23 cellular contexts compared by ENCODE assay signal in genomic region chr4:124427095-124427767, GRCh38.
DNase-seq lines count a peak whose midpoint lies in the region; ATAC-seq, FAIRE-seq and TF ChIP-seq lines count a peak whose summit lies in the region.
"Had no signal": no experiment of that assay in that cellular context is flagged by ENCODE, and none has a peak within 500 bp of the region (broad histone marks: within the 10 kb centered on the region; RNA-seq: fewer than 3 reads in every experiment).

No MANE protein-coding gene starts in this region.

- no peaks in the 10 kb centered on the region for H4K20me1 ChIP-seq in endothelial cell of umbilical vein (replicated peaks; ENCODE audit: control insufficient read depth, extremely low read depth, insufficient read depth, low read length)

- H3K9ac ChIP-seq in endothelial cell of umbilical vein (replicated peaks; ENCODE audit: extremely low read depth, insufficient read depth, low read length) (peak overlapping the region; percentile 62), liver (ENCODE audit: low read depth in 1 of 2, low read length in 2 of 2) (no peak overlapping the region)
- H3K9ac ChIP-seq: parathyroid adenoma had no signal

- 81% methylated on average over 1 of the region's 1 CpG for WGBS in liver

- peak; percentile 42 for DNase-seq in MCF 10A (ENCODE audit: unreplicated experiment)
- DNase-seq in breast epithelium (ENCODE audit: low spot score in 2 of 2) = no peak
- DNase-seq in endothelial cell of umbilical vein (ENCODE audit: low read depth, low spot score) = peak; percentile 72
- DNase-seq in ureter (ENCODE audit: low spot score) = peak; percentile 46
- no peak for DNase-seq in NCI-H2081 treated with DMSO at 0.1 percent for 48 hours (lab: John Stamatoyannopoulos, UW)
- no peak for DNase-seq in iPS-NIHi7 (ENCODE audit: extremely low spot score)
- DNase-seq: activated CD4-positive, alpha-beta T cell treated with anti-CD3 and anti-CD28 coated beads, Interleukin-2, amount 50 U/mL, for 48 hours; activated T-cell treated with anti-CD3 and anti-CD28 coated beads, Interleukin-2, amount 50 U/mL, for 24 hours; DND-41; effector CD8-positive, alpha-beta T cell; naive thymus-derived CD8-positive, alpha-beta T cell; NCI-H1092 treated with DMSO at 0.1 percent for 48 hours; NCI-H2171; NCI-H82 had no signal

- POLR2A ChIA-PET in MCF 10A (lab: Yijun Ruan, JAX) (no interaction called here), endothelial cell of umbilical vein (lab: Charles Lee) (no interaction called here)

- no peaks in the 10 kb centered on the region for H3K9me1 ChIP-seq in endothelial cell of umbilical vein (replicated peaks; ENCODE audit: control insufficient read depth, extremely low read depth, insufficient read depth, low read length)

- intact Hi-C loops in MCF 10A (cut with micrococcal nuclease) = no loop called here
- intact Hi-C loops in breast epithelium (cut with DNase I; ENCODE audit: low total_unique reads) = no loop called here
- intact Hi-C loops in endothelial cell of umbilical vein (cut with micrococcal nuclease) = no loop called here

- H3K4me3 Mint-ChIP-seq in MCF 10A (ENCODE audit: unreplicated experiment) = no peak overlapping the region
- H3K4me3 Mint-ChIP-seq: activated naive CD8-positive, alpha-beta T cell; activated T-cell treated with anti-CD3 and anti-CD28 coated beads, Interleukin-2, amount 50 U/mL, for 24 hours; naive thymus-derived CD8-positive, alpha-beta T cell had no signal

- H3K36me3 Mint-ChIP-seq in MCF 10A (ENCODE audit: insufficient read depth, unreplicated experiment) = no peaks in the 10 kb centered on the region
- H3K36me3 Mint-ChIP-seq: activated naive CD8-positive, alpha-beta T cell; naive thymus-derived CD8-positive, alpha-beta T cell had no signal

- TF ChIP-seq CTCF in MCF 10A (IDR thresholded peaks at IDR 0.05; ENCODE audit: unreplicated experiment) (no peak), breast epithelium (IDR thresholded peaks at IDR 0.05) (no peak), endothelial cell of umbilical vein (IDR thresholded peaks at IDR 0.05; ENCODE audit: extremely low read depth in 1 of 2, insufficient read depth in 1 of 2, low read depth in 1 of 2, low read length in 2 of 2) (no peak), liver (IDR thresholded peaks at IDR 0.05; ENCODE audit: low read depth, low read length, missing input control) (no peak)

- BruUV-seq in MCF 10A (replicated peaks; lab: Mats Ljungman, UMichigan) = no TSS peak
- BruUV-seq in endothelial cell of umbilical vein (replicated peaks; lab: Mats Ljungman, UMichigan) = no TSS peak

- peak; percentile 53 for FAIRE-seq in endothelial cell of umbilical vein (lab: Jason Lieb, UNC)
- FAIRE-seq: H54, K562 had no signal

- H3K9me3 Mint-ChIP-seq in MCF 10A (ENCODE audit: unreplicated experiment) = no peaks in the 10 kb centered on the region
- H3K9me3 Mint-ChIP-seq: activated T-cell treated with anti-CD3 and anti-CD28 coated beads, Interleukin-2, amount 50 U/mL, for 24 hours had no signal

- peaks cover 20% of the 10 kb centered on the region for H3K4me1 Mint-ChIP-seq in MCF 10A (ENCODE audit: insufficient read depth, unreplicated experiment)

- no peaks in the 10 kb centered on the region for H3K4me1 ChIP-seq in breast epithelium
- peaks cover 68% of the 10 kb centered on the region for H3K4me1 ChIP-seq in endothelial cell of umbilical vein (ENCODE audit: control insufficient read depth, extremely low read depth, insufficient read depth, low read length)
- peaks cover 1 to 21% (median 14%) of the 10 kb centered on the region in 4 donors for H3K4me1 ChIP-seq in liver (ENCODE audit: control insufficient read depth in 4 of 4, insufficient read depth in 4 of 4, low read length in 3 of 4)
- H3K4me1 ChIP-seq: parathyroid adenoma had no signal

- H2AFZ ChIP-seq in endothelial cell of umbilical vein (ENCODE audit: low read depth, low read length) = no peak overlapping the region
- H2AFZ ChIP-seq: parathyroid adenoma had no signal

- H3K79me2 ChIP-seq in endothelial cell of umbilical vein (ENCODE audit: control insufficient read depth, insufficient read depth, low read length) = peaks cover 8% of the 10 kb centered on the region
- H3K79me2 ChIP-seq: parathyroid adenoma had no signal

- ATAC-seq in GM21423 (IDR thresholded peaks at IDR 0.05; ENCODE audit: unreplicated experiment) = no peak
- ATAC-seq: K562; naive thymus-derived CD8-positive, alpha-beta T cell had no signal

- no peak overlapping the region for H3K27ac Mint-ChIP-seq in MCF 10A (ENCODE audit: low read depth, unreplicated experiment)
- H3K27ac Mint-ChIP-seq: activated naive CD8-positive, alpha-beta T cell; activated T-cell treated with anti-CD3 and anti-CD28 coated beads, Interleukin-2, amount 50 U/mL, for 24 hours; naive thymus-derived CD8-positive, alpha-beta T cell had no signal

- no peak overlapping the region for H3K4me3 ChIP-seq in breast epithelium
- H3K4me3 ChIP-seq in endothelial cell of umbilical vein (replicated peaks in 1 of 3; ENCODE audit: insufficient read depth in 1 of 3, low read depth in 1 of 3, low read length in 3 of 3) = no peak overlapping the region
- no peak overlapping the region for H3K4me3 ChIP-seq in liver (ENCODE audit: low read depth in 1 of 3, low read length in 3 of 3)
- H3K4me3 ChIP-seq: K562, thoracic aorta had no signal

- no peak for TF ChIP-seq POLR2A in breast epithelium (IDR thresholded peaks at IDR 0.05)
- TF ChIP-seq POLR2A in endothelial cell of umbilical vein (IDR thresholded peaks at IDR 0.05; ENCODE audit: low read depth, low read length) = no peak

- dilution Hi-C loops in endothelial cell of umbilical vein (cut with MboI; ENCODE audit: extremely low pct_ligation_motif_present, low sequenced_read_pairs) = no loop called here

- peak overlapping the region; percentile 67 for H3K4me2 ChIP-seq in endothelial cell of umbilical vein (ENCODE audit: insufficient read depth, low read length)

- H3K27me3 Mint-ChIP-seq in MCF 10A (ENCODE audit: insufficient read depth, unreplicated experiment) = no peaks in the 10 kb centered on the region
- H3K27me3 Mint-ChIP-seq: activated naive CD8-positive, alpha-beta T cell had no signal

- H3K36me3 ChIP-seq in breast epithelium = no peaks in the 10 kb centered on the region
- H3K36me3 ChIP-seq in endothelial cell of umbilical vein (ENCODE audit: control insufficient read depth in 2 of 2, extremely low read depth in 1 of 2, insufficient read depth in 2 of 2, low read length in 2 of 2) = no peaks in the 10 kb centered on the region
- H3K36me3 ChIP-seq in liver (ENCODE audit: control insufficient read depth in 4 of 4, insufficient read depth in 3 of 4, low read depth in 1 of 4, low read length in 3 of 4) = no peaks in the 10 kb centered on the region
- H3K36me3 ChIP-seq: thoracic aorta had no signal

- H3K9me3 ChIP-seq in breast epithelium (no peaks in the 10 kb centered on the region), endothelial cell of umbilical vein (replicated peaks; ENCODE audit: control insufficient read depth, insufficient read depth, low read length) (no peaks in the 10 kb centered on the region), liver (ENCODE audit: control insufficient read depth in 4 of 4, low read length in 3 of 4) (no peaks in the 10 kb centered on the region)
- H3K9me3 ChIP-seq: thoracic aorta had no signal

- CTCF ChIA-PET in MCF 10A (lab: Yijun Ruan, JAX) = interaction anchor here (0.6 to 1.0 kb wide), 2 partner anchors 28 to 856 kb away, joined by 3 read pairs; no protein-coding TSS in a partner anchor
- CTCF ChIA-PET in endothelial cell of umbilical vein (lab: Charles Lee) = interaction anchor here (1.3 to 4.3 kb wide), 2 partner anchors 93 to 257 kb away, joined by 3 to 21 read pairs; no protein-coding TSS in a partner anchor

- peak in 1 of 2 donors; percentile 56 for TF ChIP-seq RAD21 in liver (IDR thresholded peaks at IDR 0.05)

- H3K27me3 ChIP-seq in breast epithelium (no peaks in the 10 kb centered on the region), endothelial cell of umbilical vein (ENCODE audit: control insufficient read depth in 2 of 2, insufficient read depth in 2 of 2, low read length in 2 of 2) (no peaks in the 10 kb centered on the region), liver (ENCODE audit: control insufficient read depth in 4 of 4, insufficient read depth in 4 of 4, low read length in 3 of 4) (no peaks in the 10 kb centered on the region)

- H3K27ac ChIP-seq in breast epithelium (no peak overlapping the region), endothelial cell of umbilical vein (ENCODE audit: insufficient read depth, low read depth, low read length) (peak overlapping the region; percentile 100), liver (ENCODE audit: low read depth in 1 of 2, low read length in 2 of 2) (no peak overlapping the region)
- H3K27ac ChIP-seq: C4-2B, HL-60, parathyroid adenoma, thoracic aorta had no signal

TF ChIP-seq in endothelial cell of umbilical vein, 7 proteins besides CTCF, POLR2A, EP300 and RAD21:
- TF ChIP-seq MYC (IDR thresholded peaks at IDR 0.05; ENCODE audit: low read depth, low read length) = no peak
- TF ChIP-seq POLR2AphosphoS5 (IDR thresholded peaks at IDR 0.05; ENCODE audit: insufficient read depth, low read depth, low read length) = peak; percentile 27
TF ChIP-seq in endothelial cell of umbilical vein: peak in this region for 1.

TF ChIP-seq in liver, 16 proteins besides CTCF, POLR2A, EP300 and RAD21 (continues in another document):
- TF ChIP-seq FOXA2 (IDR thresholded peaks at IDR 0.05) (no peak), NR2F2 (IDR thresholded peaks at IDR 0.05) (peak; percentile 95), YY1 (IDR thresholded peaks at IDR 0.05) (no peak), TAF1 (conservative IDR thresholded peaks at IDR 0.05) (no peak), ZBTB33 (IDR thresholded peaks at IDR 0.05) (no peak), RXRA (IDR thresholded peaks at IDR 0.05) (peak; percentile 62 to 79), SP1 (IDR thresholded peaks at IDR 0.05) (peak; percentile 27)

Comparison
In these comparisons a context has a peak if more than half of its experiments do, and no peak if none do; other contexts are left out.
1. DNase-seq: peak in MCF 10A (single experiment), endothelial cell of umbilical vein (single experiment) and ureter (single experiment); none in breast epithelium (0 of 2), NCI-H2081 treated with DMSO at 0.1 percent for 48 hours (single experiment) and iPS-NIHi7 (single experiment).